1 cellular context compared by ENCODE assay signal in genomic region chr11:3808846-3809623, GRCh38.
TF ChIP-seq lines count a peak whose summit lies in the region.

No MANE protein-coding gene starts in this region.

TF ChIP-seq in endothelial cell of umbilical vein, 7 proteins besides CTCF, POLR2A, EP300 and RAD21 (continued from another document):
- TF ChIP-seq MAX (IDR thresholded peaks at IDR 0.05; ENCODE audit: insufficient read depth, insufficient read length) (no peak), POLR2AphosphoS5 (IDR thresholded peaks at IDR 0.05; ENCODE audit: insufficient read depth, low read depth, low read length) (no peak)
